ENCODE assay signal across 18 cellular contexts in the genomic region with DNA sequence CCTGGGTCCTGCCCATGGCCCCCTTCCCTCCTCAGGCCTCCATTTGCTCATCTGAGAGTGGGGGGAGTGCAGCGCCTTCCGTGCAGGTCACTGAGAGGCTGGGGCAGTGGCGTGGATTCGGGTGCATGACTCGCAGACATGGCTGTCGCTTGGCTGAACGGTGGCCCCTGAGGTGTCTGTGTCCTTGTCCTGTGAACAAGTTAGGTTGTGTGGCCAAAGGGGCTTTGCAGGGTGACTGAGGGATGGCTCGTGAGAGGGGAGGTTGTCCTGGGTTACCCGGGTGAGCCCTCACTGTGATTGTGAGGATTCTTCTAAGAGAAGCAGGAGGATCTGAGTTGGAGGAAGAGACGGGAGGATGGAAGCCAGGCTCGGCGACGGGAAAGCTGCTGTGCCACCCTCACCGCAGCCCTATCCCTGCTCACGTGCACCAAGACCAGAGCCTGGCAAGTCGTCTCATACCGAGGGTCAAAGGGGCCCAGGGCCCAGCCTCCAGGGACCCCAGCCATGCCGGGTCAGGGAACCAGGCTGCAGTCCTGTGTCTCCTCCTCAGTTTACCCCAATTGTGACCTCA.
DNase-seq lines count a peak whose midpoint lies in the region; ATAC-seq and TF ChIP-seq lines count a peak whose summit lies in the region.
"Had no signal": no experiment of that assay in that cellular context is flagged by ENCODE, and none has a peak within 500 bp of the region (broad histone marks: within the 10 kb centered on the region; RNA-seq: fewer than 3 reads in every experiment).

No MANE protein-coding gene starts in this region.

- TF ChIP-seq EP300 in upper lobe of left lung (IDR thresholded peaks at IDR 0.05) = no peak

- H3K36me3 ChIP-seq in upper lobe of left lung = peaks cover 0 to 10% (median 0%) of the 10 kb centered on the region in 4 donors

- H3K27ac ChIP-seq in dorsolateral prefrontal cortex = no peak overlapping the region
- H3K27ac ChIP-seq in upper lobe of left lung = no peak overlapping the region

- H3K9me3 ChIP-seq in upper lobe of left lung = no peaks in the 10 kb centered on the region

- ATAC-seq in Right ventricle myocardium superior (ENCODE audit: poor library complexity) (no peak), left ventricle myocardium superior (no peak), upper lobe of left lung (ENCODE audit: low FRiP score in 2 of 2) (no peak), sciatic nerve (no peak), HG03354 (IDR thresholded peaks at IDR 0.05; ENCODE audit: poor library complexity, severe bottlenecking, unreplicated experiment) (no peak)
- ATAC-seq: Panc1 had no signal

- 92 to 96% methylated on average over 17 to 18 of the region's 18 CpGs for WGBS in upper lobe of left lung, 2 donors

- peaks cover 0 to 27% (median 0%) of the 10 kb centered on the region in 45 donors for H3K27me3 ChIP-seq in dorsolateral prefrontal cortex
- no peaks in the 10 kb centered on the region for H3K27me3 ChIP-seq in upper lobe of left lung

- TF ChIP-seq POLR2A in upper lobe of left lung (IDR thresholded peaks at IDR 0.05) = no peak

- peak; percentile 35 for DNase-seq in Right ventricle myocardium superior
- DNase-seq in left ventricle myocardium superior = no peak
- peak; percentile 2 to 34 (median 14) for DNase-seq in dorsolateral prefrontal cortex
- peak; percentile 7 for DNase-seq in mucosa of gallbladder (ENCODE audit: low spot score)
- DNase-seq in upper lobe of left lung = peak; percentile 14 to 28
- DNase-seq in superior temporal gyrus (ENCODE audit: extremely low spot score) = no peak
- DNase-seq in sciatic nerve (ENCODE audit: low spot score) = no peak
- DNase-seq: activated naive CD8-positive, alpha-beta T cell treated with anti-CD3 and anti-CD28 coated beads for 36 hours; AML-193; DMS79; erythroblast; hippocampal formation; KG1; NCI-H1417 treated with DMSO at 0.1 percent for 48 hours; NCI-H510A treated with DMSO at 0.1 percent for 48 hours; nucleus accumbens had no signal

- intact Hi-C loops in Right ventricle myocardium superior (cut with DNase I) (loop anchor here (5.0 to 10.0 kb wide), 2 partner anchors 77 to 219 kb away; a partner anchor contains a TSS), left ventricle myocardium superior (cut with micrococcal nuclease) (no loop called here), dorsolateral prefrontal cortex (cut with DNase I) (no loop called here), sciatic nerve (cut with DNase I) (no loop called here)

- H3K4me3 ChIP-seq in dorsolateral prefrontal cortex (no peak overlapping the region), upper lobe of left lung (no peak overlapping the region)

- H3K4me1 ChIP-seq in upper lobe of left lung = peaks cover 0 to 16% (median 10%) of the 10 kb centered on the region in 4 donors

- TF ChIP-seq CTCF in dorsolateral prefrontal cortex (IDR thresholded peaks at IDR 0.05 in 54 of 56, conservative IDR thresholded peaks at IDR 0.05 in 2 of 56; ENCODE audit: low read depth in 1 of 56, partially characterized antibody in 56 of 56) (no peak), upper lobe of left lung (IDR thresholded peaks at IDR 0.05) (no peak)

Comparison
In these comparisons a context has a peak if more than half of its experiments do, and no peak if none do; other contexts are left out.
1. DNase-seq: peak in Right ventricle myocardium superior (single experiment), dorsolateral prefrontal cortex (10 of 10), mucosa of gallbladder (single experiment) and upper lobe of left lung (2 of 2); none in left ventricle myocardium superior (single experiment), superior temporal gyrus (single experiment) and sciatic nerve (single experiment).